ENCODE assay signal across 1 cellular context in the genomic region with DNA sequence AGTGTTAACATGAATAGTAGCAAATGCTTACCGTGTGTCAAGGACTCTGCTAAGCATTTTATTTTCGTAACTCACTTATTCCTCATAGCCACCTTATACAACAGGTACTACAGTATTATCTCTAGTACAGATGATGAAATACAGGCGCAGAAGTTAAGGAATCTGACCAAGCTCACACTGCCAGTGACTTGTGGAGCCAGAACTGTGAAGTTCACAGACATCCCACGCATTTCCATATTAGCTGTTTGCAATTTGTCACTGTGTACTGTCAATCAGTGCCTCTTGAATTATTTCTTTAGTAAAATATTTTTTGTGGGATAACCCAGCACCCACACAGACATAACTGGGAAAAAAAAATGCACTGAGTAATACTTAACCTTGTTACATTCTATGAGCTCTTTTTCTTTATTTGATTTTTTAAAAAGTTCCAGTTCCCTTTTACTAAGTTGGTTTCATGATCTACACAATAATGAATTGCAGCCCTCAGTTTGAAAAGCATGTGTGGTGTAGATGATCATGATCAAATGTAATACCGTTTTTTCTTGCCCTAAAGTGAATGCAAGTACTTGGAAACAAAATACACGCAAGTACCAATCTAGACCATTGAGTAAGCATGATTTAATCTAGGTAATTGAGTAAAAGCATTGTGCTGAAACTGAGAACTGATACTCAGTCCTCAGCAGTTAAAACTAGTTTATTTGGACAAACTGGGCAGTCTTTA.
TF ChIP-seq lines count a peak whose summit lies in the region.

No MANE protein-coding gene starts in this region.

TF ChIP-seq in GM23338, 12 proteins besides CTCF, POLR2A, EP300 and RAD21:
- no peak for TF ChIP-seq ZNF114 (CRISPR knock-in tag; IDR thresholded peaks at IDR 0.05)
- no peak for TF ChIP-seq STAT1 (IDR thresholded peaks at IDR 0.05; ENCODE audit: unreplicated experiment)
- no peak for TF ChIP-seq EZH2 (IDR thresholded peaks at IDR 0.05; ENCODE audit: low read depth, unreplicated experiment)
- TF ChIP-seq NANOG (IDR thresholded peaks at IDR 0.05; ENCODE audit: borderline replicate concordance), result no peak
- TF ChIP-seq, protein P1, sequence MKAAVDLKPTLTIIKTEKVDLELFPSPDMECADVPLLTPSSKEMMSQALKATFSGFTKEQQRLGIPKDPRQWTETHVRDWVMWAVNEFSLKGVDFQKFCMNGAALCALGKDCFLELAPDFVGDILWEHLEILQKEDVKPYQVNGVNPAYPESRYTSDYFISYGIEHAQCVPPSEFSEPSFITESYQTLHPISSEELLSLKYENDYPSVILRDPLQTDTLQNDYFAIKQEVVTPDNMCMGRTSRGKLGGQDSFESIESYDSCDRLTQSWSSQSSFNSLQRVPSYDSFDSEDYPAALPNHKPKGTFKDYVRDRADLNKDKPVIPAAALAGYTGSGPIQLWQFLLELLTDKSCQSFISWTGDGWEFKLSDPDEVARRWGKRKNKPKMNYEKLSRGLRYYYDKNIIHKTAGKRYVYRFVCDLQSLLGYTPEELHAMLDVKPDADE (IDR thresholded peaks at IDR 0.05), result no peak
- no peak for TF ChIP-seq POLR2AphosphoS5 (IDR thresholded peaks at IDR 0.05; ENCODE audit: low read depth)
- TF ChIP-seq, protein P2, sequence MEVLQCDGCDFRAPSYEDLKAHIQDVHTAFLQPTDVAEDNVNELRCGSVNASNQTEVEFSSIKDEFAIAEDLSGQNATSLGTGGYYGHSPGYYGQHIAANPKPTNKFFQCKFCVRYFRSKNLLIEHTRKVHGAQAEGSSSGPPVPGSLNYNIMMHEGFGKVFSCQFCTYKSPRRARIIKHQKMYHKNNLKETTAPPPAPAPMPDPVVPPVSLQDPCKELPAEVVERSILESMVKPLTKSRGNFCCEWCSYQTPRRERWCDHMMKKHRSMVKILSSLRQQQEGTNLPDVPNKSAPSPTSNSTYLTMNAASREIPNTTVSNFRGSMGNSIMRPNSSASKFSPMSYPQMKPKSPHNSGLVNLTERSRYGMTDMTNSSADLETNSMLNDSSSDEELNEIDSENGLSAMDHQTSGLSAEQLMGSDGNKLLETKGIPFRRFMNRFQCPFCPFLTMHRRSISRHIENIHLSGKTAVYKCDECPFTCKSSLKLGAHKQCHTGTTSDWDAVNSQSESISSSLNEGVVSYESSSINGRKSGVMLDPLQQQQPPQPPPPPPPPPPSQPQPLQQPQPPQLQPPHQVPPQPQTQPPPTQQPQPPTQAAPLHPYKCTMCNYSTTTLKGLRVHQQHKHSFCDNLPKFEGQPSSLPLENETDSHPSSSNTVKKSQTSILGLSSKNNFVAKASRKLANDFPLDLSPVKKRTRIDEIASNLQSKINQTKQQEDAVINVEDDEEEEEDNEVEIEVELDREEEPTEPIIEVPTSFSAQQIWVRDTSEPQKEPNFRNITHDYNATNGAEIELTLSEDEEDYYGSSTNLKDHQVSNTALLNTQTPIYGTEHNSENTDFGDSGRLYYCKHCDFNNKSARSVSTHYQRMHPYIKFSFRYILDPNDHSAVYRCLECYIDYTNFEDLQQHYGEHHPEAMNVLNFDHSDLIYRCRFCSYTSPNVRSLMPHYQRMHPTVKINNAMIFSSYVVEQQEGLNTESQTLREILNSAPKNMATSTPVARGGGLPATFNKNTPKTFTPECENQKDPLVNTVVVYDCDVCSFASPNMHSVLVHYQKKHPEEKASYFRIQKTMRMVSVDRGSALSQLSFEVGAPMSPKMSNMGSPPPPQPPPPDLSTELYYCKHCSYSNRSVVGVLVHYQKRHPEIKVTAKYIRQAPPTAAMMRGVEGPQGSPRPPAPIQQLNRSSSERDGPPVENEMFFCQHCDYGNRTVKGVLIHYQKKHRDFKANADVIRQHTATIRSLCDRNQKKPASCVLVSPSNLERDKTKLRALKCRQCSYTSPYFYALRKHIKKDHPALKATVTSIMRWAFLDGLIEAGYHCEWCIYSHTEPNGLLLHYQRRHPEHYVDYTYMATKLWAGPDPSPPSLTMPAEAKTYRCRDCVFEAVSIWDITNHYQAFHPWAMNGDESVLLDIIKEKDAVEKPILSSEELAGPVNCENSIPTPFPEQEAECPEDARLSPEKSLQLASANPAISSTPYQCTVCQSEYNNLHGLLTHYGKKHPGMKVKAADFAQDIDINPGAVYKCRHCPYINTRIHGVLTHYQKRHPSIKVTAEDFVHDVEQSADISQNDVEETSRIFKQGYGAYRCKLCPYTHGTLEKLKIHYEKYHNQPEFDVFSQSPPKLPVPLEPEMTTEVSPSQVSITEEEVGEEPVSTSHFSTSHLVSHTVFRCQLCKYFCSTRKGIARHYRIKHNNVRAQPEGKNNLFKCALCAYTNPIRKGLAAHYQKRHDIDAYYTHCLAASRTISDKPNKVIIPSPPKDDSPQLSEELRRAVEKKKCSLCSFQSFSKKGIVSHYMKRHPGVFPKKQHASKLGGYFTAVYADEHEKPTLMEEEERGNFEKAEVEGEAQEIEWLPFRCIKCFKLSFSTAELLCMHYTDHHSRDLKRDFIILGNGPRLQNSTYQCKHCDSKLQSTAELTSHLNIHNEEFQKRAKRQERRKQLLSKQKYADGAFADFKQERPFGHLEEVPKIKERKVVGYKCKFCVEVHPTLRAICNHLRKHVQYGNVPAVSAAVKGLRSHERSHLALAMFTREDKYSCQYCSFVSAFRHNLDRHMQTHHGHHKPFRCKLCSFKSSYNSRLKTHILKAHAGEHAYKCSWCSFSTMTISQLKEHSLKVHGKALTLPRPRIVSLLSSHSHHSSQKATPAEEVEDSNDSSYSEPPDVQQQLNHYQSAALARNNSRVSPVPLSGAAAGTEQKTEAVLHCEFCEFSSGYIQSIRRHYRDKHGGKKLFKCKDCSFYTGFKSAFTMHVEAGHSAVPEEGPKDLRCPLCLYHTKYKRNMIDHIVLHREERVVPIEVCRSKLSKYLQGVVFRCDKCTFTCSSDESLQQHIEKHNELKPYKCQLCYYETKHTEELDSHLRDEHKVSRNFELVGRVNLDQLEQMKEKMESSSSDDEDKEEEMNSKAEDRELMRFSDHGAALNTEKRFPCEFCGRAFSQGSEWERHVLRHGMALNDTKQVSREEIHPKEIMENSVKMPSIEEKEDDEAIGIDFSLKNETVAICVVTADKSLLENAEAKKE (CRISPR knock-in tag; IDR thresholded peaks at IDR 0.05), result no peak
